ENCODE assay signal across 9 cellular contexts in the genomic region with DNA sequence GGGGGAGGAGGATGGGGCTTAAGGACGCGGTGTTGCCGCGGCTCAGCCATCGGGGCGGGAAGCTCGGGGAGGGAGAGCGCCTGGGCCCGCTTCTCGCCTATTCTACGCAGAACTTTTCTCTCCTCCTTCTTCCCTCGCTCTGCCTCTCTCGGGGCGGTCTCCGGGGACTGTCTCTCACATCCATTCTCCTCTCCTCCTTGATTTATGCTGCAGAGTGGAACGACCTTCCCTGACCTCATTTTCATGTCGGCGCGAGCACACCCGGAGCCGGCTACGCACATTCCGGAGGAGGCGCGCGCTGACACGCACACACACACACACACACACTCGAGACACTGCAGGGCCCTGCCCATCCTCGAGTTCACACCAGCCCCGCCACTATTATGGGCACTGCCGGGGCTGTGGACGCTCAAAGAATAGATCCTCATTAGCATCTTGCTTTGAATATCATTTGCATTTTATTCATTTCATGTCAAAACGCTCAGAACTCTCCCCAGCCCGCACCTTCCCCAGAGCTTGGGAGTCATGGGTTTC. TPM values are rescaled to one million over a fixed set of nuclear protein-coding genes. Genes with fewer than 3 reads are reported as not detected.
DNase-seq lines count a peak whose midpoint lies in the region; ATAC-seq and TF ChIP-seq lines count a peak whose summit lies in the region.
"Had no signal": no experiment of that assay in that cellular context is flagged by ENCODE, and none has a peak within 500 bp of the region (broad histone marks: within the 10 kb centered on the region; RNA-seq: fewer than 3 reads in every experiment).

No MANE protein-coding gene starts in this region.

- in situ Hi-C loops in Panc1 (cut with HindIII; ENCODE audit: low pct_unique_long_range_greater_than_20kb, low sequenced_read_pairs) = no loop called here

- no peaks in the 10 kb centered on the region for H3K36me3 Mint-ChIP-seq in Caco-2 (ENCODE audit: insufficient read depth, unreplicated experiment)

- DNase-seq in Caco-2 (peak in 1 of 2 experiments; percentile 13), Panc1 (ENCODE audit: low read depth, low spot score) (no peak), epithelial cell of esophagus (ENCODE audit: low read depth) (peak; percentile 20), occipital lobe (lab: John Stamatoyannopoulos, UW) (peak; percentile 25), H4 (ENCODE audit: low spot score) (no peak), glomerular visceral epithelial cell (ENCODE audit: extremely low spot score) (no peak)

- H3K27ac ChIP-seq in Panc1 (ENCODE audit: low read length) = no peak overlapping the region
- H3K27ac ChIP-seq: epithelial cell of prostate had no signal

- POLR2A ChIA-PET in Caco-2 (lab: Charles Lee) (no interaction called here), Panc1 (lab: Charles Lee) (no interaction called here)

- no peak overlapping the region for H3K27ac Mint-ChIP-seq in Caco-2 (ENCODE audit: unreplicated experiment)

- no peak for TF ChIP-seq CTCF in Caco-2 (IDR thresholded peaks at IDR 0.05; ENCODE audit: insufficient read depth in 1 of 2, low read depth in 1 of 2, low read length in 1 of 2, severe bottlenecking in 1 of 2, unreplicated experiment in 1 of 2)
- no peak for TF ChIP-seq CTCF in Panc1 (IDR thresholded peaks at IDR 0.05)
- no peak for TF ChIP-seq CTCF in epithelial cell of esophagus (IDR thresholded peaks at IDR 0.05; ENCODE audit: insufficient read depth, low read depth, low read length, missing control alignments)

- peaks cover 15% of the 10 kb centered on the region; the same call in 1 of the 2 replicates for H3K4me1 ChIP-seq in Caco-2
- H3K4me1 ChIP-seq in Panc1 (ENCODE audit: control insufficient read depth, insufficient read depth, low read length) = 0 out of 2 replicates have a peak, but pooled peaks cover 5% of the 10 kb centered on the region

- no TSS peak for BruUV-seq in Caco-2 (replicated peaks; lab: Mats Ljungman, UMichigan)
- no TSS peak for BruUV-seq in Panc1 (replicated peaks; lab: Mats Ljungman, UMichigan)

- no peaks in the 10 kb centered on the region for H3K9me3 Mint-ChIP-seq in Caco-2 (ENCODE audit: unreplicated experiment)

- intact Hi-C loops in Caco-2 (cut with micrococcal nuclease; ENCODE audit: unreplicated experiment) (no loop called here), Panc1 (cut with micrococcal nuclease; ENCODE audit: unreplicated experiment) (no loop called here)

- H3K36me3 ChIP-seq in Caco-2 (ENCODE audit: control insufficient read depth, insufficient read depth, low read length) (no peaks in the 10 kb centered on the region), Panc1 (ENCODE audit: control insufficient read depth, insufficient read depth, low read length) (no peaks in the 10 kb centered on the region)

- peak overlapping the region; percentile 71 for H3K4me3 Mint-ChIP-seq in Caco-2 (ENCODE audit: unreplicated experiment)

- peaks cover 13% of the 10 kb centered on the region for H3K4me1 Mint-ChIP-seq in Caco-2 (ENCODE audit: low read depth, unreplicated experiment)

- ATAC-seq in Panc1 = peak; percentile 35; the same call in 1 of the 2 replicates
- ATAC-seq in HG03039 (IDR thresholded peaks at IDR 0.05; ENCODE audit: unreplicated experiment) = no peak
- no peak for ATAC-seq in HG02623 (IDR thresholded peaks at IDR 0.05; ENCODE audit: unreplicated experiment)

- H3K4me3 ChIP-seq in Caco-2 (ENCODE audit: low read depth, low read length) (peak overlapping the region; percentile 44), Panc1 (ENCODE audit: low read depth in 2 of 2, low read length in 2 of 2) (peak overlapping the region; percentile 30 to 36), epithelial cell of esophagus (ENCODE audit: low read length) (no peak overlapping the region)

- H3K27me3 ChIP-seq in Caco-2 (replicated peaks; ENCODE audit: control insufficient read depth, insufficient read depth, low read length) = peaks cover 1% of the 10 kb centered on the region
- peaks cover 26% of the 10 kb centered on the region for H3K27me3 ChIP-seq in Panc1 (ENCODE audit: control insufficient read depth, insufficient read depth, low read length)

- no peaks in the 10 kb centered on the region for H3K9me3 ChIP-seq in Caco-2
- no peaks in the 10 kb centered on the region for H3K9me3 ChIP-seq in Panc1 (ENCODE audit: control insufficient read depth, insufficient read depth, low read depth, low read length)

- CTCF ChIA-PET in Caco-2 (lab: Charles Lee) = interaction anchor here (1.3 to 2.1 kb wide), 3 partner anchors 231 to 311 kb away, joined by 3 to 10 read pairs (median 6); no protein-coding TSS in a partner anchor
- CTCF ChIA-PET in Panc1 (lab: Charles Lee) = interaction anchor here (0.6 to 0.8 kb wide), 2 partner anchors 35 to 76 kb away, joined by 3 to 5 read pairs; no protein-coding TSS in a partner anchor

- H3K27me3 Mint-ChIP-seq in Caco-2 (ENCODE audit: insufficient read depth, unreplicated experiment) = no peaks in the 10 kb centered on the region

RNA-seq across cellular contexts. Expression of gene NCR2, which starts 36.7 kb away (rescaled TPM):
- not detected in 2 replicates for total RNA-seq in Caco-2 (2022)
- not detected for total RNA-seq in Panc1 (2021; ENCODE audit: unreplicated experiment)
- not detected for polyA plus RNA-seq in Panc1 (2012; ENCODE audit: insufficient read length)
- total RNA-seq in occipital lobe = not detected
- not detected in 2 replicates for total RNA-seq in H4 (2014; rRNA removed; shearing (Covaris generic))

Comparison
In these comparisons a context has a peak if more than half of its experiments do, and no peak if none do; other contexts are left out.
1. DNase-seq: peak in epithelial cell of esophagus (single experiment) and occipital lobe (single experiment); none in Panc1 (single experiment), H4 (single experiment) and glomerular visceral epithelial cell (single experiment).